In the genomic region with DNA sequence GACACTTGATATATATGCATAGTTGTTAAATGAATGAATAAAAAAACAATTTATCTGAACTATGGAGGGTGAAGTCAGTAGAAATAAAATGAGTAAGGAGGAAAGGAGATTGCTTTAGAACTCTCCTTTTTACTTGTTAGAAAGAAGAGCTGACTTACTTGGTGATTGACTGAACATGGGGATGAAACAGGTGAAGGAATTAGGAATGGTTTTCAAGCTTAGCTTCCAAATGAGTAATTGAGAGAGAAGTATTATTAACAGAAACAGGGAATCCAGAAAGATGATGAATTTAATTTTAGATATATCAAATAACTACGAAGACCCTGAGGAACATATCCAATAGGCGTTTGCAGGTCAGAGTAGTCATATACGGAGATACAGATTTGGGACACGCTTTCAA, we compare ENCODE assay signal across 37 cellular contexts. TPM values are rescaled to one million over a fixed set of nuclear protein-coding genes. Genes with fewer than 3 reads are reported as not detected.
"Had no signal": no experiment of that assay in that cellular context is flagged by ENCODE, and none has a peak within 500 bp of the region (broad histone marks: within the 10 kb centered on the region; RNA-seq: fewer than 3 reads in every experiment).

No MANE protein-coding gene starts in this region.

- H3K4me1 ChIP-seq: body of pancreas had no signal

- H3K27me3 Mint-ChIP-seq: activated CD4-positive, alpha-beta memory T cell treated with anti-CD3 and anti-CD28 coated beads for 36 hours; activated CD8-positive, alpha-beta T cell treated with anti-CD3 and anti-CD28 coated beads for 36 hours; activated naive CD4-positive, alpha-beta T cell treated with anti-CD3 and anti-CD28 coated beads, Interleukin-2, amount 50 U/mL, for 24 hours; activated naive CD8-positive, alpha-beta T cell treated with anti-CD3 and anti-CD28 coated beads for 36 hours; activated T-helper 17 cell treated with anti-CD3 and anti-CD28 coated beads, Interleukin-2, amount 50 U/mL, for 72 hours had no signal

- FAIRE-seq: TTC549 had no signal

- H3K9me3 ChIP-seq: body of pancreas had no signal

- H3K27ac Mint-ChIP-seq: activated B cell treated with CpG ODN at 0.5 μM for 24 hours; activated CD4-positive, alpha-beta memory T cell treated with anti-CD3 and anti-CD28 coated beads for 36 hours; activated CD4-positive, alpha-beta T cell treated with anti-CD3 and anti-CD28 coated beads, Interleukin-2, amount 10 ng/mL, durations not matched to agents 24 days and 14 days; activated CD8-positive, alpha-beta T cell treated with anti-CD3 and anti-CD28 coated beads for 36 hours; activated naive CD4-positive, alpha-beta T cell treated with anti-CD3 and anti-CD28 coated beads for 36 hours; activated naive CD4-positive, alpha-beta T cell treated with anti-CD3 and anti-CD28 coated beads, Interleukin-2, amount 50 U/mL, for 24 hours; activated naive CD8-positive, alpha-beta T cell treated with anti-CD3 and anti-CD28 coated beads for 36 hours; activated T-cell treated with anti-CD3 and anti-CD28 coated beads, Interleukin-2, amount 50 U/mL, for 72 hours; activated T-helper 1 cell treated with anti-CD3 and anti-CD28 coated beads, Interleukin-12 subunit alpha, Interleukin-12 subunit beta, Interleukin-2, Interleukin-4 antibody, amounts not matched to agents 30 ng/mL and 10 ng/mL and 1 ng/mL, durations not matched to agents 14 hours and 24 hours and 36 hours; activated T-helper 17 cell treated with anti-CD3 and anti-CD28 coated beads, Interleukin-2, amount 50 U/mL, for 72 hours; T-cell; T-helper 17 cell had no signal

- H3K9me3 Mint-ChIP-seq: activated B cell treated with CpG ODN at 0.5 μM for 24 hours; activated CD4-positive, alpha-beta memory T cell treated with anti-CD3 and anti-CD28 coated beads for 36 hours; activated CD8-positive, alpha-beta T cell treated with anti-CD3 and anti-CD28 coated beads for 36 hours; activated naive CD4-positive, alpha-beta T cell treated with anti-CD3 and anti-CD28 coated beads for 36 hours; activated naive CD4-positive, alpha-beta T cell treated with anti-CD3 and anti-CD28 coated beads, Interleukin-2, amount 50 U/mL, for 24 hours; activated naive CD8-positive, alpha-beta T cell treated with anti-CD3 and anti-CD28 coated beads for 36 hours; activated T-cell treated with anti-CD3 and anti-CD28 coated beads, Interleukin-2, amount 50 U/mL, for 72 hours; activated T-helper 17 cell treated with anti-CD3 and anti-CD28 coated beads, Interleukin-2, amount 50 U/mL, for 72 hours had no signal

- H3K36me3 Mint-ChIP-seq: activated CD4-positive, alpha-beta memory T cell treated with anti-CD3 and anti-CD28 coated beads for 36 hours; activated naive CD4-positive, alpha-beta T cell treated with anti-CD3 and anti-CD28 coated beads, Interleukin-2, amount 50 U/mL, for 24 hours; T-cell had no signal

- H3K27me3 ChIP-seq: adrenal gland, body of pancreas, brain microvascular endothelial cell, breast epithelium had no signal

- H3K27ac ChIP-seq: adrenal gland, body of pancreas, brain microvascular endothelial cell, VCaP had no signal

- H3K36me3 ChIP-seq: adrenal gland, brain microvascular endothelial cell, breast epithelium had no signal

- DNase-seq: activated B cell treated with CpG ODN at 0.5 μM for 24 hours; activated CD4-positive, alpha-beta memory T cell treated with anti-CD3 and anti-CD28 coated beads for 36 hours; activated CD4-positive, alpha-beta T cell treated with anti-CD3 and anti-CD28 coated beads for 4 hours; activated CD4-positive, alpha-beta T cell treated with anti-CD3 and anti-CD28 coated beads, Interleukin-2, amount 10 ng/mL, durations not matched to agents 24 days and 14 days; activated CD4-positive, alpha-beta T cell treated with anti-CD3 and anti-CD28 coated beads, Interleukin-2, amount 50 U/mL, for 1 hour; activated CD4-positive, alpha-beta T cell treated with anti-CD3 and anti-CD28 coated beads, Interleukin-2, amount 50 U/mL, for 4 hours; activated CD4-positive, CD25-positive, alpha-beta regulatory T cell treated with anti-CD3 and anti-CD28 coated beads, Interleukin-2, amount 50 U/mL, for 72 hours; activated CD8-positive, alpha-beta memory T cell treated with anti-CD3 and anti-CD28 coated beads, Interleukin-2, amount 50 U/mL, for 4 hours; activated CD8-positive, alpha-beta T cell treated with anti-CD3 and anti-CD28 coated beads for 36 hours; activated effector memory CD4-positive, alpha-beta T cell treated with anti-CD3 and anti-CD28 coated beads, Interleukin-2, amount 50 U/mL, for 16 hours; activated gamma-delta T cell treated with Interleukin-2 at 50 U/mL for 16 hours; activated naive CD4-positive, alpha-beta T cell; activated naive CD4-positive, alpha-beta T cell treated with anti-CD3 and anti-CD28 coated beads for 36 hours; activated naive CD8-positive, alpha-beta T cell treated with anti-CD3 and anti-CD28 coated beads for 36 hours; activated T-cell treated with anti-CD3 and anti-CD28 coated beads for 4 hours; activated T-cell treated with anti-CD3 and anti-CD28 coated beads, Interleukin-2, amount 50 U/mL, for 1 hour; activated T-cell treated with anti-CD3 and anti-CD28 coated beads, Interleukin-2, amount 50 U/mL, for 4 hours; activated T-cell treated with anti-CD3 and anti-CD28 coated beads, Interleukin-2, amount 50 U/mL, for 72 hours; adrenal gland; amniotic stem cell; aorta; body of pancreas; brain microvascular endothelial cell; central memory CD4-positive, alpha-beta T cell; T-cell; T-helper 17 cell had no signal

- H3K4me3 ChIP-seq: adrenal gland, body of pancreas, breast epithelium had no signal

- H3K4me3 Mint-ChIP-seq: activated B cell treated with CpG ODN at 0.5 μM for 24 hours; activated CD4-positive, alpha-beta memory T cell treated with anti-CD3 and anti-CD28 coated beads for 36 hours; activated CD4-positive, alpha-beta T cell treated with anti-CD3 and anti-CD28 coated beads, Interleukin-2, amount 10 ng/mL, durations not matched to agents 24 days and 14 days; activated CD8-positive, alpha-beta T cell treated with anti-CD3 and anti-CD28 coated beads for 36 hours; activated naive CD4-positive, alpha-beta T cell treated with anti-CD3 and anti-CD28 coated beads for 36 hours; activated naive CD4-positive, alpha-beta T cell treated with anti-CD3 and anti-CD28 coated beads, Interleukin-2, amount 50 U/mL, for 24 hours; activated naive CD8-positive, alpha-beta T cell treated with anti-CD3 and anti-CD28 coated beads for 36 hours; activated T-cell treated with anti-CD3 and anti-CD28 coated beads, Interleukin-2, amount 50 U/mL, for 4 hours; activated T-cell treated with anti-CD3 and anti-CD28 coated beads, Interleukin-2, amount 50 U/mL, for 72 hours; activated T-helper 1 cell treated with anti-CD3 and anti-CD28 coated beads, Interleukin-12 subunit alpha, Interleukin-12 subunit beta, Interleukin-2, Interleukin-4 antibody, amounts not matched to agents 30 ng/mL and 10 ng/mL and 1 ng/mL, durations not matched to agents 14 hours and 24 hours and 36 hours; activated T-helper 17 cell treated with anti-CD3 and anti-CD28 coated beads, Interleukin-2, amount 50 U/mL, for 72 hours; T-cell; T-helper 17 cell had no signal

RNA-seq across cellular contexts. Expression of a gene that starts 33.6 kb away (rescaled TPM):
- total RNA-seq: activated B cell treated with CpG ODN at 0.5 μM for 24 hours had no signal

RNA-seq across cellular contexts. Expression of a gene that starts 59.4 kb away (rescaled TPM):
- total RNA-seq: activated B cell treated with CpG ODN at 0.5 μM for 24 hours; activated CD4-positive, alpha-beta memory T cell treated with anti-CD3 and anti-CD28 coated beads for 36 hours; activated CD4-positive, alpha-beta T cell treated with anti-CD3 and anti-CD28 coated beads, Interleukin-2, amount 10 ng/mL, durations not matched to agents 24 days and 14 days; activated CD8-positive, alpha-beta memory T cell treated with anti-CD3 and anti-CD28 coated beads for 36 hours; activated CD8-positive, alpha-beta T cell treated with anti-CD3 and anti-CD28 coated beads for 36 hours; activated naive CD4-positive, alpha-beta T cell treated with anti-CD3 and anti-CD28 coated beads for 36 hours; activated naive CD8-positive, alpha-beta T cell treated with anti-CD3 and anti-CD28 coated beads for 36 hours; activated T-cell treated with anti-CD3 and anti-CD28 coated beads, Interleukin-2, amount 50 U/mL, for 4 hours; activated T-cell treated with anti-CD3 and anti-CD28 coated beads, Interleukin-2, amount 50 U/mL, for 72 hours; activated T-helper 1 cell treated with anti-CD3 and anti-CD28 coated beads, Interleukin-12 subunit alpha, Interleukin-12 subunit beta, Interleukin-2, Interleukin-4 antibody, amounts not matched to agents 30 ng/mL and 10 ng/mL and 1 ng/mL, durations not matched to agents 14 hours and 24 hours and 36 hours; activated T-helper 17 cell treated with anti-CD3 and anti-CD28 coated beads, Interleukin-2, amount 50 U/mL, for 72 hours; adrenal gland; aorta; breast epithelium; cardiac septum; cerebellum; T-cell; T-helper 1 cell treated with Interleukin-12 subunit alpha and Interleukin-12 subunit beta and Interleukin-4 antibody, amounts not matched to agents 30 ng/mL and 1 ng/mL, for 36 hours; T-helper 17 cell; T-helper 2 cell treated with Interferon-gamma antibody and Interleukin-4, amounts not matched to agents 100 ng/mL and 5 ng/mL, for 36 hours had no signal
- polyA plus RNA-seq: adrenal gland, aorta had no signal
